ENCODE assay signal across 14 cellular contexts in genomic region chr2:204074434-204074833, GRCh38.
"Had no signal": no experiment of that assay in that cellular context is flagged by ENCODE, and none has a peak within 500 bp of the region (broad histone marks: within the 10 kb centered on the region; RNA-seq: fewer than 3 reads in every experiment).

No MANE protein-coding gene starts in this region.

- H3K27me3 ChIP-seq: ovary had no signal

- DNase-seq: activated CD4-positive, alpha-beta memory T cell treated with anti-CD3 and anti-CD28 coated beads for 36 hours; activated CD4-positive, alpha-beta T cell treated with anti-CD3 and anti-CD28 coated beads for 1 hour; activated effector memory CD4-positive, alpha-beta T cell treated with anti-CD3 and anti-CD28 coated beads, Interleukin-2, amount 50 U/mL, for 16 hours; activated T-cell treated with anti-CD3 and anti-CD28 coated beads, Interleukin-2, amount 50 U/mL, for 4 hours; dorsolateral prefrontal cortex; glutamatergic neuron; immature natural killer cell; mesenchymal stem cell; ovary; stimulated activated CD4-positive, alpha-beta T cell treated with anti-CD3 and anti-CD28 coated beads, Interleukin-15, amount 100 ng/mL, for 24 hours; stimulated activated CD4-positive, alpha-beta T cell treated with anti-CD3 and anti-CD28 coated beads, Interleukin-4, amount 100 ng/mL, for 24 hours had no signal

- H3K27ac Mint-ChIP-seq: activated CD4-positive, alpha-beta memory T cell treated with anti-CD3 and anti-CD28 coated beads for 36 hours; activated naive CD4-positive, alpha-beta T cell treated with anti-CD3 and anti-CD28 coated beads, Interleukin-2, amount 50 U/mL, for 72 hours; immature natural killer cell; stimulated activated naive CD8-positive, alpha-beta T cell treated with anti-CD3 and anti-CD28 coated beads, Interleukin-15, Interleukin-2, amounts not matched to agents 100 ng/mL and 50 ng/mL, for 24 hours had no signal

- H3K36me3 ChIP-seq: ovary, thoracic aorta had no signal

- H3K9me3 ChIP-seq: ovary, thoracic aorta had no signal

- H3K9me3 Mint-ChIP-seq: activated T-cell treated with anti-CD3 and anti-CD28 coated beads, Interleukin-2, amount 50 U/mL, for 4 hours; immature natural killer cell; stimulated activated naive CD8-positive, alpha-beta T cell treated with anti-CD3 and anti-CD28 coated beads, Interleukin-15, Interleukin-2, amounts not matched to agents 100 ng/mL and 50 ng/mL, for 24 hours had no signal

- H3K4me1 Mint-ChIP-seq: immature natural killer cell had no signal

- H3K4me3 ChIP-seq: dorsolateral prefrontal cortex, ovary, thoracic aorta had no signal

- H3K4me3 Mint-ChIP-seq: activated CD4-positive, alpha-beta memory T cell treated with anti-CD3 and anti-CD28 coated beads for 36 hours; activated T-cell treated with anti-CD3 and anti-CD28 coated beads, Interleukin-2, amount 50 U/mL, for 4 hours; immature natural killer cell; stimulated activated naive CD8-positive, alpha-beta T cell treated with anti-CD3 and anti-CD28 coated beads, Interleukin-15, Interleukin-2, amounts not matched to agents 100 ng/mL and 50 ng/mL, for 24 hours had no signal

- H3K36me3 Mint-ChIP-seq: activated CD4-positive, alpha-beta memory T cell treated with anti-CD3 and anti-CD28 coated beads for 36 hours; immature natural killer cell had no signal

- H3K27ac ChIP-seq: dorsolateral prefrontal cortex, ovary, thoracic aorta had no signal
